In the genomic region with DNA sequence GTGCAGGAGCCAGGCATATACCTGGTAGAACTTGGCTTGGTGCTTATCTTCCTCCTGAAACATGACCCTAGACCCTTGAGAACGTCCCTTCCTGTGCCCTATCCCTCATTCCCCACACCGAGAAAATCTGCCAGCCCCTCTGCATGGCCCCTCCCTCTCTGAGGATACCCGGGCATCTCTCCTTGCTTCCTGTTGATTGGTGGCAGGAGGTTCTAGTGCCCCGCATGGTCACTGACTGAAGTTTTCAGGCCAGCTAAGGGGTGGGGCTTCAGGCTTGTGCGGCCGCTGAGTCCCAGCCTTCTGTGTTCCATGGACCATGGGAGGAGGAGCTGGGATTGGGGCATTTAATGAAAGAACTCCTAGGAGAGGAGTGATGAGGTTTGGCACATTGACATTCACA, we compare ENCODE assay signal across 1 cellular context.
TF ChIP-seq lines count a peak whose summit lies in the region.

No MANE protein-coding gene starts in this region.

TF ChIP-seq in WTC11, 78 proteins besides CTCF, POLR2A, EP300 and RAD21 (continued from another document):
- no peak for TF ChIP-seq ZSCAN18 (CRISPR knock-in tag; IDR thresholded peaks at IDR 0.05)
- TF ChIP-seq ETV6 (CRISPR knock-in tag; IDR thresholded peaks at IDR 0.05): no peak
- no peak for TF ChIP-seq ZNF396 (CRISPR knock-in tag; IDR thresholded peaks at IDR 0.05; ENCODE audit: borderline replicate concordance)
- no peak for TF ChIP-seq NR2C2 (CRISPR knock-in tag; IDR thresholded peaks at IDR 0.05)
- no peak for TF ChIP-seq ZNF532 (CRISPR knock-in tag; IDR thresholded peaks at IDR 0.05; ENCODE audit: borderline replicate concordance)
- TF ChIP-seq IRF2 (CRISPR knock-in tag; IDR thresholded peaks at IDR 0.05; ENCODE audit: borderline replicate concordance, low read depth): no peak
- no peak for TF ChIP-seq RORB (CRISPR knock-in tag; IDR thresholded peaks at IDR 0.05)
- TF ChIP-seq TP53 (CRISPR knock-in tag; IDR thresholded peaks at IDR 0.05): no peak
- no peak for TF ChIP-seq HMGA2 (CRISPR knock-in tag; IDR thresholded peaks at IDR 0.05)
- no peak for TF ChIP-seq NR1H2 (CRISPR knock-in tag; IDR thresholded peaks at IDR 0.05)
- no peak for TF ChIP-seq FOXK1 (CRISPR knock-in tag; IDR thresholded peaks at IDR 0.05)
